In genomic region chr15:99168601-99169580, GRCh38 we compare ENCODE assay signal across 15 cellular contexts.
DNase-seq lines count a peak whose midpoint lies in the region; ATAC-seq, FAIRE-seq and TF ChIP-seq lines count a peak whose summit lies in the region.
"Had no signal": no experiment of that assay in that cellular context is flagged by ENCODE, and none has a peak within 500 bp of the region (broad histone marks: within the 10 kb centered on the region; RNA-seq: fewer than 3 reads in every experiment).

No MANE protein-coding gene starts in this region.

- no peak for ATAC-seq in T-helper 17 cell
- ATAC-seq in stimulated activated naive B cell treated with anti-CD40 and anti-IgM and Interleukin-4, amounts not matched to agents 10 μg/mL and 1 μg/mL and 100 μg/mL, for 72 hours (replicated peaks): peak; percentile 62 to 68
- no peak for ATAC-seq in GM19463 (IDR thresholded peaks at IDR 0.05; ENCODE audit: unreplicated experiment)
- no peak for ATAC-seq in GM18909 (IDR thresholded peaks at IDR 0.05; ENCODE audit: poor library complexity, unreplicated experiment)
- ATAC-seq: activated CD8-positive, alpha-beta T cell treated with anti-CD3 and anti-CD28 coated beads, Interleukin-2, amount 10 ng/mL, durations not matched to agents 7 days and 5 days; CD8-positive, alpha-beta T cell had no signal

- no peaks in the 10 kb centered on the region for H3K79me2 ChIP-seq in GM23248 (ENCODE audit: insufficient read depth)

- H3K27ac Mint-ChIP-seq in T-helper 17 cell: peak overlapping the region; percentile 72
- peak overlapping the region; percentile 1 for H3K27ac Mint-ChIP-seq in stimulated activated naive B cell treated with anti-CD40 and anti-IgM and Interleukin-4, amounts not matched to agents 10 μg/mL and 1 μg/mL and 100 μg/mL, for 72 hours
- H3K27ac Mint-ChIP-seq: activated CD8-positive, alpha-beta T cell treated with anti-CD3 and anti-CD28 coated beads, Interleukin-2, amount 10 ng/mL, durations not matched to agents 7 days and 5 days; activated naive CD4-positive, alpha-beta T cell treated with anti-CD3 and anti-CD28 coated beads for 36 hours; CD8-positive, alpha-beta T cell had no signal

- H3K27me3 ChIP-seq in GM23248 (replicated peaks; ENCODE audit: insufficient read depth) (no peaks in the 10 kb centered on the region), right atrium auricular region (no peaks in the 10 kb centered on the region)

- no peaks in the 10 kb centered on the region for H3K4me1 Mint-ChIP-seq in T-helper 17 cell
- H3K4me1 Mint-ChIP-seq in stimulated activated naive B cell treated with anti-CD40 and anti-IgM and Interleukin-4, amounts not matched to agents 10 μg/mL and 1 μg/mL and 100 μg/mL, for 72 hours: peaks cover 21 to 26% of the 10 kb centered on the region in 2 donors

- no peak overlapping the region for H2AFZ ChIP-seq in GM23248

- no peaks in the 10 kb centered on the region for H3K9me2 ChIP-seq in GM23248 (ENCODE audit: insufficient read depth)

- H4K20me1 ChIP-seq in GM23248 (ENCODE audit: insufficient read depth): no peaks in the 10 kb centered on the region

- peaks cover 23% of the 10 kb centered on the region for H3F3A ChIP-seq in GM23248 (ENCODE audit: insufficient read depth)

- no peak overlapping the region for H3K4me3 Mint-ChIP-seq in T-helper 17 cell
- H3K4me3 Mint-ChIP-seq in stimulated activated naive B cell treated with anti-CD40 and anti-IgM and Interleukin-4, amounts not matched to agents 10 μg/mL and 1 μg/mL and 100 μg/mL, for 72 hours: no peak overlapping the region
- H3K4me3 Mint-ChIP-seq: activated CD8-positive, alpha-beta T cell treated with anti-CD3 and anti-CD28 coated beads, Interleukin-2, amount 10 ng/mL, durations not matched to agents 7 days and 5 days; activated naive CD4-positive, alpha-beta T cell treated with anti-CD3 and anti-CD28 coated beads for 36 hours; CD8-positive, alpha-beta T cell had no signal

- H3K4me3 ChIP-seq in GM23248 (no peak overlapping the region), right atrium auricular region (no peak overlapping the region)
- H3K4me3 ChIP-seq: mucosa of descending colon had no signal

- no peaks in the 10 kb centered on the region for H3K9me3 Mint-ChIP-seq in stimulated activated naive B cell treated with anti-CD40 and anti-IgM and Interleukin-4, amounts not matched to agents 10 μg/mL and 1 μg/mL and 100 μg/mL, for 72 hours
- H3K9me3 Mint-ChIP-seq: activated naive CD4-positive, alpha-beta T cell treated with anti-CD3 and anti-CD28 coated beads for 36 hours; CD8-positive, alpha-beta T cell had no signal

- peak overlapping the region; percentile 66 for H3K27ac ChIP-seq in GM23248
- H3K27ac ChIP-seq in right atrium auricular region: peak overlapping the region; percentile 83 to 95

- H3K9me3 ChIP-seq in GM23248 (ENCODE audit: low read depth) (no peaks in the 10 kb centered on the region), T-helper 17 cell (ENCODE audit: control insufficient read depth, low read length, poor library complexity, severe bottlenecking) (no peaks in the 10 kb centered on the region), right atrium auricular region (no peaks in the 10 kb centered on the region)
- H3K9me3 ChIP-seq: mucosa of descending colon had no signal

- in situ Hi-C loops in GM23248 (cut with MboI): no loop called here

- DNase-seq in GM23248 (no peak), T-helper 17 cell (no peak), right atrium auricular region (ENCODE audit: low spot score) (no peak), DMS79 (lab: John Stamatoyannopoulos, UW) (no peak), D721Med (ENCODE audit: insufficient read length, low spot score) (no peak)
- no peak for DNase-seq in stimulated activated naive B cell treated with anti-CD40 and anti-IgM and Interleukin-4, amounts not matched to agents 10 μg/mL and 1 μg/mL and 100 μg/mL, for 72 hours
- DNase-seq: activated CD8-positive, alpha-beta T cell treated with anti-CD3 and anti-CD28 coated beads, Interleukin-2, amount 10 ng/mL, durations not matched to agents 7 days and 5 days; activated naive CD4-positive, alpha-beta T cell treated with anti-CD3 and anti-CD28 coated beads for 36 hours; CD8-positive, alpha-beta T cell; effector CD4-positive, alpha-beta T cell; H7; mucosa of descending colon; stimulated activated naive CD4-positive, alpha-beta T cell treated with Interleukin-2 at 50 U/mL for 16 hours had no signal

- H3K36me3 Mint-ChIP-seq in T-helper 17 cell (ENCODE audit: low read depth): no peaks in the 10 kb centered on the region
- H3K36me3 Mint-ChIP-seq in stimulated activated naive B cell treated with anti-CD40 and anti-IgM and Interleukin-4, amounts not matched to agents 10 μg/mL and 1 μg/mL and 100 μg/mL, for 72 hours: no peaks in the 10 kb centered on the region
- H3K36me3 Mint-ChIP-seq: CD8-positive, alpha-beta T cell had no signal

- H3K4me1 ChIP-seq in GM23248 (ENCODE audit: insufficient read depth) (peaks cover 16% of the 10 kb centered on the region), right atrium auricular region (peaks cover 0 to 56% of the 10 kb centered on the region in 2 donors)

- H3K27me3 Mint-ChIP-seq in T-helper 17 cell: no peaks in the 10 kb centered on the region
- no peaks in the 10 kb centered on the region for H3K27me3 Mint-ChIP-seq in stimulated activated naive B cell treated with anti-CD40 and anti-IgM and Interleukin-4, amounts not matched to agents 10 μg/mL and 1 μg/mL and 100 μg/mL, for 72 hours

- no peak for TF ChIP-seq CTCF in right atrium auricular region (IDR thresholded peaks at IDR 0.05)
- TF ChIP-seq CTCF in D721Med (IDR thresholded peaks at IDR 0.05; ENCODE audit: insufficient read depth, missing control alignments): no peak

- H3K36me3 ChIP-seq in GM23248 (ENCODE audit: low read depth): peaks cover 4% of the 10 kb centered on the region; the same call in 1 of the 2 replicates
- H3K36me3 ChIP-seq in right atrium auricular region: no peaks in the 10 kb centered on the region

- FAIRE-seq in D721Med (lab: Jason Lieb, UNC): no peak

- WGBS in GM23248 (ENCODE audit: low coverage in 1 of 2, low lambda C conversion rate in 2 of 2, missing lambda C conversion rate in 2 of 2), 2 experiments: 91 to 97% methylated on average over 5 of the region's 5 CpGs

- H3K4me2 ChIP-seq in GM23248 (ENCODE audit: unreplicated experiment): no peak overlapping the region

- H3K9ac ChIP-seq in GM23248: peak overlapping the region; percentile 37; the same call in 1 of the 2 replicates

Comparison
In these comparisons a context has a peak if more than half of its experiments do, and no peak if none do; other contexts are left out.
1. ATAC-seq: peak in stimulated activated naive B cell treated with anti-CD40 and anti-IgM and Interleukin-4, amounts not matched to agents 10 μg/mL and 1 μg/mL and 100 μg/mL, for 72 hours (2 of 2); none in T-helper 17 cell (single experiment), GM19463 (single experiment) and GM18909 (single experiment).